Comparison of ENCODE assay signal across 17 cellular contexts in the genomic region with DNA sequence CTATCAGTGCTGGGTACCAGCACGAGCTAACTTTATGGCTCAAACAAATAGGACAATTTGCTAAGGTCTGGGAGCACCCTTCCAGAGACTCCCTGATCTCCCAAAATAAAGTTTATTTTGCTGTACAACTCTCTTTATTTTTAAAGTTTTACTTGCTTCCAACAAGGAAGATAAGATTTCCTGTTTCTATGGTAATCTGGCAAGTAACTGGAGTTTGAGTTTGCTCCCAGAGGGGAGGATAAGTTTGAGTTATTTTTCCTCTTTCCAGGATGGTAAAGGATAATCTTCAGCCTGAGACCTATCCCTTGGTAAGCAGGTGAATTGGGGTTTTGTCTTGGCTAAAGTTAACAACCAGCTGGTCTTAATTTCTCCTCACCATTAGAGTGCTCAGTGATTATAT.
DNase-seq lines count a peak whose midpoint lies in the region; ATAC-seq and TF ChIP-seq lines count a peak whose summit lies in the region.
"Had no signal": no experiment of that assay in that cellular context is flagged by ENCODE, and none has a peak within 500 bp of the region (broad histone marks: within the 10 kb centered on the region; RNA-seq: fewer than 3 reads in every experiment).

No MANE protein-coding gene starts in this region.

- H3K4me1 Mint-ChIP-seq in neural progenitor cell (no peaks in the 10 kb centered on the region), type B pancreatic cell (ENCODE audit: unreplicated experiment) (no peaks in the 10 kb centered on the region), osteocyte (ENCODE audit: unreplicated experiment) (peaks cover 12% of the 10 kb centered on the region)
- H3K4me1 Mint-ChIP-seq: CD4-positive, alpha-beta memory T cell had no signal

- ATAC-seq in GM19395 (IDR thresholded peaks at IDR 0.05; ENCODE audit: unreplicated experiment): no peak

- DNase-seq in choroid plexus epithelial cell (ENCODE audit: low read depth) (peak; percentile 10), fibroblast of the aortic adventitia (ENCODE audit: low read depth) (peak; percentile 58), neural progenitor cell (ENCODE audit: low spot score) (no peak), stromal cell of bone marrow (ENCODE audit: low read depth) (peak; percentile 11), type B pancreatic cell (ENCODE audit: extremely low spot score, unreplicated experiment) (no peak), osteocyte (ENCODE audit: extremely low spot score, unreplicated experiment) (no peak), NCI-H524 treated with DMSO at 0.1 percent for 48 hours (lab: John Stamatoyannopoulos, UW) (no peak)
- DNase-seq: C1 segment of cervical spinal cord; Calu3; CD4-positive, alpha-beta memory T cell; COR-L47; DMS53; DMS79 treated with DMSO at 0.1 percent for 48 hours; GM23248; H7; HCEC 1CT had no signal

- no peaks in the 10 kb centered on the region for H3K9me3 Mint-ChIP-seq in neural progenitor cell
- peaks cover 5% of the 10 kb centered on the region for H3K9me3 Mint-ChIP-seq in type B pancreatic cell
- peaks cover 5% of the 10 kb centered on the region for H3K9me3 Mint-ChIP-seq in osteocyte (ENCODE audit: unreplicated experiment)

- no peaks in the 10 kb centered on the region for H3K4me1 ChIP-seq in neural progenitor cell

- H4K20me1 ChIP-seq in neural progenitor cell (ENCODE audit: low read depth): no peaks in the 10 kb centered on the region

- H3K27me3 Mint-ChIP-seq in neural progenitor cell (ENCODE audit: insufficient read depth, low read depth) (peaks cover 3% of the 10 kb centered on the region), type B pancreatic cell (no peaks in the 10 kb centered on the region), osteocyte (ENCODE audit: unreplicated experiment) (no peaks in the 10 kb centered on the region)

- TF ChIP-seq CTCF in choroid plexus epithelial cell (conservative IDR thresholded peaks at IDR 0.05; ENCODE audit: low read depth, low read length) (no peak), fibroblast of the aortic adventitia (IDR thresholded peaks at IDR 0.05; ENCODE audit: insufficient read depth, low read length) (no peak), neural progenitor cell (IDR thresholded peaks at IDR 0.05) (no peak), type B pancreatic cell (conservative IDR thresholded peaks at IDR 0.05) (no peak), osteocyte (IDR thresholded peaks at IDR 0.05) (no peak)

- H3K36me3 Mint-ChIP-seq in neural progenitor cell (no peaks in the 10 kb centered on the region), type B pancreatic cell (no peaks in the 10 kb centered on the region), osteocyte (ENCODE audit: unreplicated experiment) (no peaks in the 10 kb centered on the region)
- H3K36me3 Mint-ChIP-seq: CD4-positive, alpha-beta memory T cell had no signal

- H3K9me3 ChIP-seq in neural progenitor cell (ENCODE audit: low read depth): no peaks in the 10 kb centered on the region

- no peak overlapping the region for H3K4me2 ChIP-seq in neural progenitor cell

- peak overlapping the region; percentile 41 for H2AFZ ChIP-seq in neural progenitor cell (replicated peaks)
- H2AFZ ChIP-seq: GM23248 had no signal

- H3K27ac Mint-ChIP-seq in neural progenitor cell: no peak overlapping the region
- H3K27ac Mint-ChIP-seq in type B pancreatic cell: no peak overlapping the region
- H3K27ac Mint-ChIP-seq in osteocyte (ENCODE audit: unreplicated experiment): no peak overlapping the region
- H3K27ac Mint-ChIP-seq: CD4-positive, alpha-beta memory T cell had no signal

- no peak overlapping the region for H3K9ac ChIP-seq in neural progenitor cell
- H3K9ac ChIP-seq: GM23248 had no signal

- H3K36me3 ChIP-seq in neural progenitor cell: no peaks in the 10 kb centered on the region

- no peaks in the 10 kb centered on the region for H3K79me2 ChIP-seq in neural progenitor cell (ENCODE audit: low read depth)

- H3K27ac ChIP-seq in neural progenitor cell: no peak overlapping the region
- H3K27ac ChIP-seq: GM23248 had no signal

- H3K4me3 Mint-ChIP-seq in neural progenitor cell (no peak overlapping the region), type B pancreatic cell (no peak overlapping the region), osteocyte (ENCODE audit: unreplicated experiment) (no peak overlapping the region)
- H3K4me3 Mint-ChIP-seq: CD4-positive, alpha-beta memory T cell had no signal

- H3K4me3 ChIP-seq in choroid plexus epithelial cell (ENCODE audit: low read depth, low read length) (no peak overlapping the region), fibroblast of the aortic adventitia (ENCODE audit: low read depth, low read length) (no peak overlapping the region), neural progenitor cell (no peak overlapping the region)
- H3K4me3 ChIP-seq: GM23248 had no signal

- H3F3A ChIP-seq in neural progenitor cell (ENCODE audit: low read depth): no peaks in the 10 kb centered on the region

- H3K27me3 ChIP-seq in neural progenitor cell: no peaks in the 10 kb centered on the region

Comparison
In these comparisons a context has a peak if more than half of its experiments do, and no peak if none do; other contexts are left out.
1. DNase-seq: peak in choroid plexus epithelial cell (single experiment), fibroblast of the aortic adventitia (single experiment) and stromal cell of bone marrow (single experiment); none in neural progenitor cell (single experiment), type B pancreatic cell (single experiment), osteocyte (single experiment) and NCI-H524 treated with DMSO at 0.1 percent for 48 hours (single experiment).